Comparison of ENCODE assay signal across 7 cellular contexts in genomic region chr18:46333371-46334199, GRCh38.
A peak's percentile ranks its signal among the peaks of the same experiment; 100 is the strongest.
DNase-seq lines count a peak whose midpoint lies in the region; ATAC-seq lines count a peak whose summit lies in the region.

No MANE protein-coding gene starts in this region.

- H3K27ac Mint-ChIP-seq in activated naive CD8-positive, alpha-beta T cell treated with anti-CD3 and anti-CD28 coated beads for 36 hours = no peak overlapping the region

- no peak overlapping the region for H3K27ac ChIP-seq in rectal smooth muscle tissue (ENCODE audit: low read depth, low read length)

- H3K27me3 ChIP-seq in rectal smooth muscle tissue (ENCODE audit: control insufficient read depth, insufficient read depth, low read length) = peaks cover 3% of the 10 kb centered on the region

- H3K4me1 Mint-ChIP-seq in activated naive CD8-positive, alpha-beta T cell treated with anti-CD3 and anti-CD28 coated beads for 36 hours = peaks cover 22% of the 10 kb centered on the region

- peaks cover 3% of the 10 kb centered on the region for H3K4me1 ChIP-seq in rectal smooth muscle tissue (ENCODE audit: control insufficient read depth, insufficient read depth, low read length)

- DNase-seq in NCI-H2171 treated with DMSO at 0.1 percent for 48 hours (lab: John Stamatoyannopoulos, UW) (peak; percentile 81), left ventricle myocardium superior (peak; percentile 77)
- peak; percentile 47 for DNase-seq in activated naive CD8-positive, alpha-beta T cell treated with anti-CD3 and anti-CD28 coated beads for 36 hours

- no peak overlapping the region for H3K9ac ChIP-seq in rectal smooth muscle tissue (ENCODE audit: low read length)

- H3K4me3 ChIP-seq in rectal smooth muscle tissue (ENCODE audit: low read length) = peak overlapping the region; percentile 77

- peaks cover 4% of the 10 kb centered on the region for H3K36me3 Mint-ChIP-seq in activated naive CD8-positive, alpha-beta T cell treated with anti-CD3 and anti-CD28 coated beads for 36 hours

- no peaks in the 10 kb centered on the region for H3K9me3 Mint-ChIP-seq in activated naive CD8-positive, alpha-beta T cell treated with anti-CD3 and anti-CD28 coated beads for 36 hours

- H3K36me3 ChIP-seq in rectal smooth muscle tissue (ENCODE audit: control insufficient read depth, insufficient read depth, low read length) = no peaks in the 10 kb centered on the region

- peak overlapping the region; percentile 72 for H3K4me3 Mint-ChIP-seq in activated naive CD8-positive, alpha-beta T cell treated with anti-CD3 and anti-CD28 coated beads for 36 hours

- intact Hi-C loops in left ventricle myocardium superior (cut with micrococcal nuclease) = no loop called here

- peaks cover 67% of the 10 kb centered on the region for H3K27me3 Mint-ChIP-seq in activated naive CD8-positive, alpha-beta T cell treated with anti-CD3 and anti-CD28 coated beads for 36 hours

- ATAC-seq in GM21423 (IDR thresholded peaks at IDR 0.05; ENCODE audit: unreplicated experiment) (peak; percentile 45), left ventricle myocardium superior (peak; percentile 90), GM19452 (IDR thresholded peaks at IDR 0.05; ENCODE audit: unreplicated experiment) (no peak), HG03342 (IDR thresholded peaks at IDR 0.05; ENCODE audit: unreplicated experiment) (no peak)

Comparison
In these comparisons a context has a peak if more than half of its experiments do, and no peak if none do; other contexts are left out.
1. ATAC-seq: peak in GM21423 (single experiment) and left ventricle myocardium superior (single experiment); none in GM19452 (single experiment) and HG03342 (single experiment).
2. Peak in every context shown above with its lines, with median percentiles within 50 percentile points of each other: DNase-seq.